ENCODE assay signal across 1 cellular context in the genomic region with DNA sequence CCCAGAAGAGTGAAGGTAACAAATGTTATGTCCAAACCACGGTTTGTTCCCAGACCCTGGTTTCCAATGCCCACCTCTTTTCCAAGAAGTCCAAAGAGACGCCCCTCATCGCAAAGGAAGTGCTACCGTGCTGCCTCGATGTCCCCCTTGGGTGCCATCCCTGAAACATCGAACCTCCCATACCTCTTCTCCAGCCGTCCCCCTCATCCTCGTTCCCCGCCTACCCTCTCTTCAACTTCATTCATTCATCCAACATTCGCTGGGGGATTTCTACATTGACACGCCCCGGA.
TF ChIP-seq lines count a peak whose summit lies in the region.

No MANE protein-coding gene starts in this region.

TF ChIP-seq in GM23338, 12 proteins besides CTCF, POLR2A, EP300 and RAD21 (continued from another document):
- TF ChIP-seq, protein P1, sequence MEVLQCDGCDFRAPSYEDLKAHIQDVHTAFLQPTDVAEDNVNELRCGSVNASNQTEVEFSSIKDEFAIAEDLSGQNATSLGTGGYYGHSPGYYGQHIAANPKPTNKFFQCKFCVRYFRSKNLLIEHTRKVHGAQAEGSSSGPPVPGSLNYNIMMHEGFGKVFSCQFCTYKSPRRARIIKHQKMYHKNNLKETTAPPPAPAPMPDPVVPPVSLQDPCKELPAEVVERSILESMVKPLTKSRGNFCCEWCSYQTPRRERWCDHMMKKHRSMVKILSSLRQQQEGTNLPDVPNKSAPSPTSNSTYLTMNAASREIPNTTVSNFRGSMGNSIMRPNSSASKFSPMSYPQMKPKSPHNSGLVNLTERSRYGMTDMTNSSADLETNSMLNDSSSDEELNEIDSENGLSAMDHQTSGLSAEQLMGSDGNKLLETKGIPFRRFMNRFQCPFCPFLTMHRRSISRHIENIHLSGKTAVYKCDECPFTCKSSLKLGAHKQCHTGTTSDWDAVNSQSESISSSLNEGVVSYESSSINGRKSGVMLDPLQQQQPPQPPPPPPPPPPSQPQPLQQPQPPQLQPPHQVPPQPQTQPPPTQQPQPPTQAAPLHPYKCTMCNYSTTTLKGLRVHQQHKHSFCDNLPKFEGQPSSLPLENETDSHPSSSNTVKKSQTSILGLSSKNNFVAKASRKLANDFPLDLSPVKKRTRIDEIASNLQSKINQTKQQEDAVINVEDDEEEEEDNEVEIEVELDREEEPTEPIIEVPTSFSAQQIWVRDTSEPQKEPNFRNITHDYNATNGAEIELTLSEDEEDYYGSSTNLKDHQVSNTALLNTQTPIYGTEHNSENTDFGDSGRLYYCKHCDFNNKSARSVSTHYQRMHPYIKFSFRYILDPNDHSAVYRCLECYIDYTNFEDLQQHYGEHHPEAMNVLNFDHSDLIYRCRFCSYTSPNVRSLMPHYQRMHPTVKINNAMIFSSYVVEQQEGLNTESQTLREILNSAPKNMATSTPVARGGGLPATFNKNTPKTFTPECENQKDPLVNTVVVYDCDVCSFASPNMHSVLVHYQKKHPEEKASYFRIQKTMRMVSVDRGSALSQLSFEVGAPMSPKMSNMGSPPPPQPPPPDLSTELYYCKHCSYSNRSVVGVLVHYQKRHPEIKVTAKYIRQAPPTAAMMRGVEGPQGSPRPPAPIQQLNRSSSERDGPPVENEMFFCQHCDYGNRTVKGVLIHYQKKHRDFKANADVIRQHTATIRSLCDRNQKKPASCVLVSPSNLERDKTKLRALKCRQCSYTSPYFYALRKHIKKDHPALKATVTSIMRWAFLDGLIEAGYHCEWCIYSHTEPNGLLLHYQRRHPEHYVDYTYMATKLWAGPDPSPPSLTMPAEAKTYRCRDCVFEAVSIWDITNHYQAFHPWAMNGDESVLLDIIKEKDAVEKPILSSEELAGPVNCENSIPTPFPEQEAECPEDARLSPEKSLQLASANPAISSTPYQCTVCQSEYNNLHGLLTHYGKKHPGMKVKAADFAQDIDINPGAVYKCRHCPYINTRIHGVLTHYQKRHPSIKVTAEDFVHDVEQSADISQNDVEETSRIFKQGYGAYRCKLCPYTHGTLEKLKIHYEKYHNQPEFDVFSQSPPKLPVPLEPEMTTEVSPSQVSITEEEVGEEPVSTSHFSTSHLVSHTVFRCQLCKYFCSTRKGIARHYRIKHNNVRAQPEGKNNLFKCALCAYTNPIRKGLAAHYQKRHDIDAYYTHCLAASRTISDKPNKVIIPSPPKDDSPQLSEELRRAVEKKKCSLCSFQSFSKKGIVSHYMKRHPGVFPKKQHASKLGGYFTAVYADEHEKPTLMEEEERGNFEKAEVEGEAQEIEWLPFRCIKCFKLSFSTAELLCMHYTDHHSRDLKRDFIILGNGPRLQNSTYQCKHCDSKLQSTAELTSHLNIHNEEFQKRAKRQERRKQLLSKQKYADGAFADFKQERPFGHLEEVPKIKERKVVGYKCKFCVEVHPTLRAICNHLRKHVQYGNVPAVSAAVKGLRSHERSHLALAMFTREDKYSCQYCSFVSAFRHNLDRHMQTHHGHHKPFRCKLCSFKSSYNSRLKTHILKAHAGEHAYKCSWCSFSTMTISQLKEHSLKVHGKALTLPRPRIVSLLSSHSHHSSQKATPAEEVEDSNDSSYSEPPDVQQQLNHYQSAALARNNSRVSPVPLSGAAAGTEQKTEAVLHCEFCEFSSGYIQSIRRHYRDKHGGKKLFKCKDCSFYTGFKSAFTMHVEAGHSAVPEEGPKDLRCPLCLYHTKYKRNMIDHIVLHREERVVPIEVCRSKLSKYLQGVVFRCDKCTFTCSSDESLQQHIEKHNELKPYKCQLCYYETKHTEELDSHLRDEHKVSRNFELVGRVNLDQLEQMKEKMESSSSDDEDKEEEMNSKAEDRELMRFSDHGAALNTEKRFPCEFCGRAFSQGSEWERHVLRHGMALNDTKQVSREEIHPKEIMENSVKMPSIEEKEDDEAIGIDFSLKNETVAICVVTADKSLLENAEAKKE (CRISPR knock-in tag; IDR thresholded peaks at IDR 0.05) = no peak
- TF ChIP-seq, protein P2, sequence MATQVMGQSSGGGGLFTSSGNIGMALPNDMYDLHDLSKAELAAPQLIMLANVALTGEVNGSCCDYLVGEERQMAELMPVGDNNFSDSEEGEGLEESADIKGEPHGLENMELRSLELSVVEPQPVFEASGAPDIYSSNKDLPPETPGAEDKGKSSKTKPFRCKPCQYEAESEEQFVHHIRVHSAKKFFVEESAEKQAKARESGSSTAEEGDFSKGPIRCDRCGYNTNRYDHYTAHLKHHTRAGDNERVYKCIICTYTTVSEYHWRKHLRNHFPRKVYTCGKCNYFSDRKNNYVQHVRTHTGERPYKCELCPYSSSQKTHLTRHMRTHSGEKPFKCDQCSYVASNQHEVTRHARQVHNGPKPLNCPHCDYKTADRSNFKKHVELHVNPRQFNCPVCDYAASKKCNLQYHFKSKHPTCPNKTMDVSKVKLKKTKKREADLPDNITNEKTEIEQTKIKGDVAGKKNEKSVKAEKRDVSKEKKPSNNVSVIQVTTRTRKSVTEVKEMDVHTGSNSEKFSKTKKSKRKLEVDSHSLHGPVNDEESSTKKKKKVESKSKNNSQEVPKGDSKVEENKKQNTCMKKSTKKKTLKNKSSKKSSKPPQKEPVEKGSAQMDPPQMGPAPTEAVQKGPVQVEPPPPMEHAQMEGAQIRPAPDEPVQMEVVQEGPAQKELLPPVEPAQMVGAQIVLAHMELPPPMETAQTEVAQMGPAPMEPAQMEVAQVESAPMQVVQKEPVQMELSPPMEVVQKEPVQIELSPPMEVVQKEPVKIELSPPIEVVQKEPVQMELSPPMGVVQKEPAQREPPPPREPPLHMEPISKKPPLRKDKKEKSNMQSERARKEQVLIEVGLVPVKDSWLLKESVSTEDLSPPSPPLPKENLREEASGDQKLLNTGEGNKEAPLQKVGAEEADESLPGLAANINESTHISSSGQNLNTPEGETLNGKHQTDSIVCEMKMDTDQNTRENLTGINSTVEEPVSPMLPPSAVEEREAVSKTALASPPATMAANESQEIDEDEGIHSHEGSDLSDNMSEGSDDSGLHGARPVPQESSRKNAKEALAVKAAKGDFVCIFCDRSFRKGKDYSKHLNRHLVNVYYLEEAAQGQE (IDR thresholded peaks at IDR 0.05; ENCODE audit: unreplicated experiment) = no peak
